Comparison of ENCODE assay signal across 1 cellular context in the genomic region with DNA sequence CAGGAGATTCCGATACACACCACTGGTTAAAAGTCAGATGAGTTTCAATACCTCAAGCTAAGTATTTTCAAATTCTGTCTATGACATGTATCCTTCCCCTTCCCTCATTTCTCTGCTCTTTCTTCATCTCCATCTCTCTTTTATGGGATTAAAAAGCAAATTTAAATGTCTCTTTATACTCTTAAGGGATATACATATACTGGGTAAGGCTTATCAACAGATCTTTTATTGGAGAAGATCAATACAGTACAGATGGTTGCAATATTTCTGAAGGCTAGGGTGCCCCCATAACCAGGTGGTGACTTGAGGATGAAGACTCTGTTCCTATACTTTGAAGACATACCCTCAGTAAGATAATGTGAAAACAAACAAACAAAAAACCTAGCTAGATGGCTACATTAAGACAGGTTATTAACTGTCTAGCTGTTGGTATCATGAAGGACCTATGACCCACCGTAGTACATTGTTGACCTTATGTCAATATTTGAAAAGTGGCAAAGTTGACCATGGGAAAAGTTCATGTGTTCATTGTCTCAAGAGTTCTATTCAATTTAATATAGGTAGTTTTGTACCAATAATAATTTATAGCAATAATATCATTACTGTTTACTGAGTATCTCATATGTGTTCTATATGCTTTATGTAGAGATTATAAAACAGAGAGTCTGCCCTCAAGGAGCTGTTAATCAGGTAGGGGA.
TF ChIP-seq lines count a peak whose summit lies in the region.

No MANE protein-coding gene starts in this region.

TF ChIP-seq in HepG2, 621 proteins besides CTCF, POLR2A, EP300 and RAD21 (continued from another document and continues in another):
- TF ChIP-seq, protein P1, sequence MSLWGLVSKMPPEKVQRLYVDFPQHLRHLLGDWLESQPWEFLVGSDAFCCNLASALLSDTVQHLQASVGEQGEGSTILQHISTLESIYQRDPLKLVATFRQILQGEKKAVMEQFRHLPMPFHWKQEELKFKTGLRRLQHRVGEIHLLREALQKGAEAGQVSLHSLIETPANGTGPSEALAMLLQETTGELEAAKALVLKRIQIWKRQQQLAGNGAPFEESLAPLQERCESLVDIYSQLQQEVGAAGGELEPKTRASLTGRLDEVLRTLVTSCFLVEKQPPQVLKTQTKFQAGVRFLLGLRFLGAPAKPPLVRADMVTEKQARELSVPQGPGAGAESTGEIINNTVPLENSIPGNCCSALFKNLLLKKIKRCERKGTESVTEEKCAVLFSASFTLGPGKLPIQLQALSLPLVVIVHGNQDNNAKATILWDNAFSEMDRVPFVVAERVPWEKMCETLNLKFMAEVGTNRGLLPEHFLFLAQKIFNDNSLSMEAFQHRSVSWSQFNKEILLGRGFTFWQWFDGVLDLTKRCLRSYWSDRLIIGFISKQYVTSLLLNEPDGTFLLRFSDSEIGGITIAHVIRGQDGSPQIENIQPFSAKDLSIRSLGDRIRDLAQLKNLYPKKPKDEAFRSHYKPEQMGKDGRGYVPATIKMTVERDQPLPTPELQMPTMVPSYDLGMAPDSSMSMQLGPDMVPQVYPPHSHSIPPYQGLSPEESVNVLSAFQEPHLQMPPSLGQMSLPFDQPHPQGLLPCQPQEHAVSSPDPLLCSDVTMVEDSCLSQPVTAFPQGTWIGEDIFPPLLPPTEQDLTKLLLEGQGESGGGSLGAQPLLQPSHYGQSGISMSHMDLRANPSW (CRISPR knock-in tag; IDR thresholded peaks at IDR 0.05; ENCODE audit: borderline replicate concordance) = no peak
- TF ChIP-seq NR1H2 (CRISPR knock-in tag; IDR thresholded peaks at IDR 0.05; ENCODE audit: borderline replicate concordance, low read depth) (no peak), TEAD3 (CRISPR knock-in tag; optimal IDR thresholded peaks at IDR 0.05; ENCODE audit: borderline replicate concordance) (no peak), ZNF10 (CRISPR knock-in tag; IDR thresholded peaks at IDR 0.05; ENCODE audit: borderline replicate concordance, low read depth) (no peak), ZNF460 (CRISPR knock-in tag; IDR thresholded peaks at IDR 0.05; ENCODE audit: borderline replicate concordance) (no peak), ZNF143 (CRISPR knock-in tag; IDR thresholded peaks at IDR 0.05) (no peak), MBNL3 (CRISPR knock-in tag; conservative IDR thresholded peaks at IDR 0.05) (no peak), PCBP2 (optimal IDR thresholded peaks at IDR 0.05; ENCODE audit: low read depth, low read length, poor library complexity, severe bottlenecking) (no peak), ERF (CRISPR knock-in tag; IDR thresholded peaks at IDR 0.05) (no peak), SNAI1 (CRISPR knock-in tag; IDR thresholded peaks at IDR 0.05; ENCODE audit: borderline replicate concordance) (no peak), SALL1 (CRISPR knock-in tag; IDR thresholded peaks at IDR 0.05) (no peak), RORA (CRISPR knock-in tag; IDR thresholded peaks at IDR 0.05) (no peak)
- TF ChIP-seq, protein P2, sequence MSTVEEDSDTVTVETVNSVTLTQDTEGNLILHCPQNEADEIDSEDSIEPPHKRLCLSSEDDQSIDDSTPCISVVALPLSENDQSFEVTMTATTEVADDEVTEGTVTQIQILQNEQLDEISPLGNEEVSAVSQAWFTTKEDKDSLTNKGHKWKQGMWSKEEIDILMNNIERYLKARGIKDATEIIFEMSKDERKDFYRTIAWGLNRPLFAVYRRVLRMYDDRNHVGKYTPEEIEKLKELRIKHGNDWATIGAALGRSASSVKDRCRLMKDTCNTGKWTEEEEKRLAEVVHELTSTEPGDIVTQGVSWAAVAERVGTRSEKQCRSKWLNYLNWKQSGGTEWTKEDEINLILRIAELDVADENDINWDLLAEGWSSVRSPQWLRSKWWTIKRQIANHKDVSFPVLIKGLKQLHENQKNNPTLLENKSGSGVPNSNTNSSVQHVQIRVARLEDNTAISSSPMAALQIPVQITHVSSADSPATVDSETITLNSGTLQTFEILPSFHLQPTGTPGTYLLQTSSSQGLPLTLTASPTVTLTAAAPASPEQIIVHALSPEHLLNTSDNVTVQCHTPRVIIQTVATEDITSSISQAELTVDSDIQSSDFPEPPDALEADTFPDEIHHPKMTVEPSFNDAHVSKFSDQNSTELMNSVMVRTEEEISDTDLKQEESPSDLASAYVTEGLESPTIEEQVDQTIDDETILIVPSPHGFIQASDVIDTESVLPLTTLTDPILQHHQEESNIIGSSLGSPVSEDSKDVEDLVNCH (CRISPR knock-in tag; IDR thresholded peaks at IDR 0.05) = no peak
- TF ChIP-seq, protein P3, sequence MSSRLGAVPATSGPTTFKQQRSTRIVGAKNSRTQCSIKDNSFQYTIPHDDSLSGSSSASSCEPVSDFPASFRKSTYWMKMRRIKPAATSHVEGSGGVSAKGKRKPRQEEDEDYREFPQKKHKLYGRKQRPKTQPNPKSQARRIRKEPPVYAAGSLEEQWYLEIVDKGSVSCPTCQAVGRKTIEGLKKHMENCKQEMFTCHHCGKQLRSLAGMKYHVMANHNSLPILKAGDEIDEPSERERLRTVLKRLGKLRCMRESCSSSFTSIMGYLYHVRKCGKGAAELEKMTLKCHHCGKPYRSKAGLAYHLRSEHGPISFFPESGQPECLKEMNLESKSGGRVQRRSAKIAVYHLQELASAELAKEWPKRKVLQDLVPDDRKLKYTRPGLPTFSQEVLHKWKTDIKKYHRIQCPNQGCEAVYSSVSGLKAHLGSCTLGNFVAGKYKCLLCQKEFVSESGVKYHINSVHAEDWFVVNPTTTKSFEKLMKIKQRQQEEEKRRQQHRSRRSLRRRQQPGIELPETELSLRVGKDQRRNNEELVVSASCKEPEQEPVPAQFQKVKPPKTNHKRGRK (CRISPR knock-in tag; IDR thresholded peaks at IDR 0.05) = no peak
- TF ChIP-seq, protein P4, sequence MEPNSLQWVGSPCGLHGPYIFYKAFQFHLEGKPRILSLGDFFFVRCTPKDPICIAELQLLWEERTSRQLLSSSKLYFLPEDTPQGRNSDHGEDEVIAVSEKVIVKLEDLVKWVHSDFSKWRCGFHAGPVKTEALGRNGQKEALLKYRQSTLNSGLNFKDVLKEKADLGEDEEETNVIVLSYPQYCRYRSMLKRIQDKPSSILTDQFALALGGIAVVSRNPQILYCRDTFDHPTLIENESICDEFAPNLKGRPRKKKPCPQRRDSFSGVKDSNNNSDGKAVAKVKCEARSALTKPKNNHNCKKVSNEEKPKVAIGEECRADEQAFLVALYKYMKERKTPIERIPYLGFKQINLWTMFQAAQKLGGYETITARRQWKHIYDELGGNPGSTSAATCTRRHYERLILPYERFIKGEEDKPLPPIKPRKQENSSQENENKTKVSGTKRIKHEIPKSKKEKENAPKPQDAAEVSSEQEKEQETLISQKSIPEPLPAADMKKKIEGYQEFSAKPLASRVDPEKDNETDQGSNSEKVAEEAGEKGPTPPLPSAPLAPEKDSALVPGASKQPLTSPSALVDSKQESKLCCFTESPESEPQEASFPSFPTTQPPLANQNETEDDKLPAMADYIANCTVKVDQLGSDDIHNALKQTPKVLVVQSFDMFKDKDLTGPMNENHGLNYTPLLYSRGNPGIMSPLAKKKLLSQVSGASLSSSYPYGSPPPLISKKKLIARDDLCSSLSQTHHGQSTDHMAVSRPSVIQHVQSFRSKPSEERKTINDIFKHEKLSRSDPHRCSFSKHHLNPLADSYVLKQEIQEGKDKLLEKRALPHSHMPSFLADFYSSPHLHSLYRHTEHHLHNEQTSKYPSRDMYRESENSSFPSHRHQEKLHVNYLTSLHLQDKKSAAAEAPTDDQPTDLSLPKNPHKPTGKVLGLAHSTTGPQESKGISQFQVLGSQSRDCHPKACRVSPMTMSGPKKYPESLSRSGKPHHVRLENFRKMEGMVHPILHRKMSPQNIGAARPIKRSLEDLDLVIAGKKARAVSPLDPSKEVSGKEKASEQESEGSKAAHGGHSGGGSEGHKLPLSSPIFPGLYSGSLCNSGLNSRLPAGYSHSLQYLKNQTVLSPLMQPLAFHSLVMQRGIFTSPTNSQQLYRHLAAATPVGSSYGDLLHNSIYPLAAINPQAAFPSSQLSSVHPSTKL (CRISPR knock-in tag; IDR thresholded peaks at IDR 0.05) = peak; percentile 93
- TF ChIP-seq, protein P5, sequence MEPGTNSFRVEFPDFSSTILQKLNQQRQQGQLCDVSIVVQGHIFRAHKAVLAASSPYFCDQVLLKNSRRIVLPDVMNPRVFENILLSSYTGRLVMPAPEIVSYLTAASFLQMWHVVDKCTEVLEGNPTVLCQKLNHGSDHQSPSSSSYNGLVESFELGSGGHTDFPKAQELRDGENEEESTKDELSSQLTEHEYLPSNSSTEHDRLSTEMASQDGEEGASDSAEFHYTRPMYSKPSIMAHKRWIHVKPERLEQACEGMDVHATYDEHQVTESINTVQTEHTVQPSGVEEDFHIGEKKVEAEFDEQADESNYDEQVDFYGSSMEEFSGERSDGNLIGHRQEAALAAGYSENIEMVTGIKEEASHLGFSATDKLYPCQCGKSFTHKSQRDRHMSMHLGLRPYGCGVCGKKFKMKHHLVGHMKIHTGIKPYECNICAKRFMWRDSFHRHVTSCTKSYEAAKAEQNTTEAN (CRISPR knock-in tag; conservative IDR thresholded peaks at IDR 0.05) = no peak
- TF ChIP-seq, protein P6, sequence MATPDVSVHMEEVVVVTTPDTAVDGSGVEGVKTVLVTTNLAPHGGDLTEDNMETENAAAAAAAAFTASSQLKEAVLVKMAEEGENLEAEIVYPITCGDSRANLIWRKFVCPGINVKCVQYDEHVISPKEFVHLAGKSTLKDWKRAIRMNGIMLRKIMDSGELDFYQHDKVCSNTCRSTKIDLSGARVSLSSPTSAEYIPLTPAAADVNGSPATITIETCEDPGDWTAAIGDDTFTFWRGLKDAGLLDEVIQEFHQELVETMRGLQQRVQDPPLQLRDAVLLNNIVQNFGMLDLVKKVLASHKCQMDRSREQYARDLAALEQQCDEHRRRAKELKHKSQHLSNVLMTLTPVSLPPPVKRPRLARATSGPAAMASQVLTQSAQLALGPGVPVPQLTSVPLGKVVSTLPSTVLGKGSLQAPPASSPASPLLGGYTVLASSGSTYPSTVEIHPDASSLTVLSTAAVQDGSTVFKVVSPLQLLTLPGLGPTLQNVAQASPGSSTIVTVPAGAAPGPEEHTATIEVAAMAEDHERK (CRISPR knock-in tag; IDR thresholded peaks at IDR 0.05; ENCODE audit: low read depth) = no peak
- TF ChIP-seq, protein P7, sequence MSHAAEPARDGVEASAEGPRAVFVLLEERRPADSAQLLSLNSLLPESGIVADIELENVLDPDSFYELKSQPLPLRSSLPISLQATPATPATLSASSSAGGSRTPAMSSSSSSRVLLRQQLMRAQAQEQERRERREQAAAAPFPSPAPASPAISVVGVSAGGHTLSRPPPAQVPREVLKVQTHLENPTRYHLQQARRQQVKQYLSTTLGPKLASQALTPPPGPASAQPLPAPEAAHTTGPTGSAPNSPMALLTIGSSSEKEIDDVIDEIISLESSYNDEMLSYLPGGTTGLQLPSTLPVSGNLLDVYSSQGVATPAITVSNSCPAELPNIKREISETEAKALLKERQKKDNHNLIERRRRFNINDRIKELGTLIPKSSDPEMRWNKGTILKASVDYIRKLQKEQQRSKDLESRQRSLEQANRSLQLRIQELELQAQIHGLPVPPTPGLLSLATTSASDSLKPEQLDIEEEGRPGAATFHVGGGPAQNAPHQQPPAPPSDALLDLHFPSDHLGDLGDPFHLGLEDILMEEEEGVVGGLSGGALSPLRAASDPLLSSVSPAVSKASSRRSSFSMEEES (CRISPR knock-in tag; IDR thresholded peaks at IDR 0.05) = no peak
- TF ChIP-seq, protein P8, sequence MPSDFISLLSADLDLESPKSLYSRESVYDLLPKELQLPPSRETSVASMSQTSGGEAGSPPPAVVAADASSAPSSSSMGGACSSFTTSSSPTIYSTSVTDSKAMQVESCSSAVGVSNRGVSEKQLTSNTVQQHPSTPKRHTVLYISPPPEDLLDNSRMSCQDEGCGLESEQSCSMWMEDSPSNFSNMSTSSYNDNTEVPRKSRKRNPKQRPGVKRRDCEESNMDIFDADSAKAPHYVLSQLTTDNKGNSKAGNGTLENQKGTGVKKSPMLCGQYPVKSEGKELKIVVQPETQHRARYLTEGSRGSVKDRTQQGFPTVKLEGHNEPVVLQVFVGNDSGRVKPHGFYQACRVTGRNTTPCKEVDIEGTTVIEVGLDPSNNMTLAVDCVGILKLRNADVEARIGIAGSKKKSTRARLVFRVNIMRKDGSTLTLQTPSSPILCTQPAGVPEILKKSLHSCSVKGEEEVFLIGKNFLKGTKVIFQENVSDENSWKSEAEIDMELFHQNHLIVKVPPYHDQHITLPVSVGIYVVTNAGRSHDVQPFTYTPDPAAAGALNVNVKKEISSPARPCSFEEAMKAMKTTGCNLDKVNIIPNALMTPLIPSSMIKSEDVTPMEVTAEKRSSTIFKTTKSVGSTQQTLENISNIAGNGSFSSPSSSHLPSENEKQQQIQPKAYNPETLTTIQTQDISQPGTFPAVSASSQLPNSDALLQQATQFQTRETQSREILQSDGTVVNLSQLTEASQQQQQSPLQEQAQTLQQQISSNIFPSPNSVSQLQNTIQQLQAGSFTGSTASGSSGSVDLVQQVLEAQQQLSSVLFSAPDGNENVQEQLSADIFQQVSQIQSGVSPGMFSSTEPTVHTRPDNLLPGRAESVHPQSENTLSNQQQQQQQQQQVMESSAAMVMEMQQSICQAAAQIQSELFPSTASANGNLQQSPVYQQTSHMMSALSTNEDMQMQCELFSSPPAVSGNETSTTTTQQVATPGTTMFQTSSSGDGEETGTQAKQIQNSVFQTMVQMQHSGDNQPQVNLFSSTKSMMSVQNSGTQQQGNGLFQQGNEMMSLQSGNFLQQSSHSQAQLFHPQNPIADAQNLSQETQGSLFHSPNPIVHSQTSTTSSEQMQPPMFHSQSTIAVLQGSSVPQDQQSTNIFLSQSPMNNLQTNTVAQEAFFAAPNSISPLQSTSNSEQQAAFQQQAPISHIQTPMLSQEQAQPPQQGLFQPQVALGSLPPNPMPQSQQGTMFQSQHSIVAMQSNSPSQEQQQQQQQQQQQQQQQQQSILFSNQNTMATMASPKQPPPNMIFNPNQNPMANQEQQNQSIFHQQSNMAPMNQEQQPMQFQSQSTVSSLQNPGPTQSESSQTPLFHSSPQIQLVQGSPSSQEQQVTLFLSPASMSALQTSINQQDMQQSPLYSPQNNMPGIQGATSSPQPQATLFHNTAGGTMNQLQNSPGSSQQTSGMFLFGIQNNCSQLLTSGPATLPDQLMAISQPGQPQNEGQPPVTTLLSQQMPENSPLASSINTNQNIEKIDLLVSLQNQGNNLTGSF (CRISPR knock-in tag; IDR thresholded peaks at IDR 0.05) = no peak
- TF ChIP-seq, protein P9, sequence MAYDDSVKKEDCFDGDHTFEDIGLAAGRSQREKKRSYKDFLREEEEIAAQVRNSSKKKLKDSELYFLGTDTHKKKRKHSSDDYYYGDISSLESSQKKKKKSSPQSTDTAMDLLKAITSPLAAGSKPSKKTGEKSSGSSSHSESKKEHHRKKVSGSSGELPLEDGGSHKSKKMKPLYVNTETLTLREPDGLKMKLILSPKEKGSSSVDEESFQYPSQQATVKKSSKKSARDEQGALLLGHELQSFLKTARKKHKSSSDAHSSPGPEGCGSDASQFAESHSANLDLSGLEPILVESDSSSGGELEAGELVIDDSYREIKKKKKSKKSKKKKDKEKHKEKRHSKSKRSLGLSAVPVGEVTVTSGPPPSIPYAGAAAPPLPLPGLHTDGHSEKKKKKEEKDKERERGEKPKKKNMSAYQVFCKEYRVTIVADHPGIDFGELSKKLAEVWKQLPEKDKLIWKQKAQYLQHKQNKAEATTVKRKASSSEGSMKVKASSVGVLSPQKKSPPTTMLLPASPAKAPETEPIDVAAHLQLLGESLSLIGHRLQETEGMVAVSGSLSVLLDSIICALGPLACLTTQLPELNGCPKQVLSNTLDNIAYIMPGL (CRISPR knock-in tag; IDR thresholded peaks at IDR 0.05; ENCODE audit: borderline replicate concordance in 1 of 2, low read depth in 1 of 2) = no peak
